8 cellular contexts compared by ENCODE assay signal in the genomic region with DNA sequence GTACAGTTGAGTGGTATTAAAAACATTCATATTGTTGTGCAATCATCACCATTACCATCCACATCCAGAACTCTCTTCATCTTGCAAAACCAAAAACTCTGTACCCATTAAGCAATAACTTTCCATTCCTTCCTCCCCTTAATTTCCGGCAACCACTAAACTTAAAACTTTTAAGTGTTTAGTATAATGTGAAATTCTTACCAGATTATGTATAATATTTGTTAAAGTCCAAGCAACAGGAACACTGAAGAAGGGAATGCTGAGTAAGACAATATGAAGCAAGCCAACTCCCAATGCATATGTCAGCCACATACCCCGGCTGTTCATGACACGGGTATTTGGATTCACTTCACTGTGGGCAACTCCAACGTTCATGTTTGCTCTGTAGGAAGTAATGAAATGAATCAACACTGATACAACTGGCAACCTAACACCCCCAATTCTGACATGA. TPM values are rescaled to one million over a fixed set of nuclear protein-coding genes. Genes with fewer than 3 reads are reported as not detected.
A peak's percentile ranks its signal among the peaks of the same experiment; 100 is the strongest.
DNase-seq lines count a peak whose midpoint lies in the region; ATAC-seq, FAIRE-seq and TF ChIP-seq lines count a peak whose summit lies in the region.

No MANE protein-coding gene starts in this region.

- peak overlapping the region; percentile 81 for H3K27ac Mint-ChIP-seq in nephron progenitor cell

- peak overlapping the region; percentile 88 for H3K4me3 Mint-ChIP-seq in nephron progenitor cell

- H3K9me3 Mint-ChIP-seq in nephron progenitor cell: no peaks in the 10 kb centered on the region

- H3K4me3 ChIP-seq in bronchial epithelial cell (ENCODE audit: low read depth, low read length): no peak overlapping the region

- ATAC-seq in GM19452 (IDR thresholded peaks at IDR 0.05; ENCODE audit: unreplicated experiment): no peak
- no peak for ATAC-seq in HG03565 (IDR thresholded peaks at IDR 0.05; ENCODE audit: unreplicated experiment)

- FAIRE-seq in bronchial epithelial cell (lab: Jason Lieb, UNC): no peak

- DNase-seq in ELR (ENCODE audit: low read depth): peak; percentile 20
- DNase-seq in NOMO-1 (lab: John Stamatoyannopoulos, UW; ENCODE audit: unreplicated experiment in 2 of 2): peak; percentile 12 to 59
- peak; percentile 13 for DNase-seq in bronchial epithelial cell (ENCODE audit: low read depth)
- DNase-seq in nephron progenitor cell: no peak
- no peak for DNase-seq in cerebellar cortex (ENCODE audit: low spot score)
- DNase-seq in GM13976 (ENCODE audit: low spot score): no peak

- peaks cover 9% of the 10 kb centered on the region for H3K36me3 ChIP-seq in bronchial epithelial cell (ENCODE audit: control insufficient read depth, insufficient read depth, low read length)

- in situ Hi-C loops in GM13976 (cut with MboI; ENCODE audit: low sequenced_read_pairs, unreplicated experiment): no loop called here

- peaks cover 64% of the 10 kb centered on the region for H3K36me3 Mint-ChIP-seq in nephron progenitor cell (ENCODE audit: low read depth)

- H3K27me3 Mint-ChIP-seq in nephron progenitor cell (ENCODE audit: low read depth, poor library complexity): peaks cover 2% of the 10 kb centered on the region

- no peak for TF ChIP-seq CTCF in bronchial epithelial cell (IDR thresholded peaks at IDR 0.05; ENCODE audit: insufficient read depth, low read length, severe bottlenecking)
- no peak for TF ChIP-seq CTCF in nephron progenitor cell (IDR thresholded peaks at IDR 0.05)
- TF ChIP-seq CTCF in GM13976 (IDR thresholded peaks at IDR 0.05; ENCODE audit: borderline replicate concordance, control extremely low read depth, extremely low read depth, insufficient read depth, missing control alignments): no peak

- H3K4me1 Mint-ChIP-seq in nephron progenitor cell: peaks cover 43% of the 10 kb centered on the region

- H3K27me3 ChIP-seq in bronchial epithelial cell (ENCODE audit: control insufficient read depth, insufficient read depth, low read length): no peaks in the 10 kb centered on the region

RNA-seq across cellular contexts. Expression of gene ORMDL1, which starts 1.9 kb away (rescaled TPM):
- 38.9 and 46.9 TPM in 2 replicates for total RNA-seq in bronchial epithelial cell

RNA-seq across cellular contexts. Expression of gene PMS1, which starts 2.0 kb away (rescaled TPM):
- total RNA-seq in bronchial epithelial cell: 22.3 and 22.6 TPM in 2 replicates

RNA-seq across cellular contexts. Expression of gene OSGEPL1, which starts 19.7 kb away (rescaled TPM):
- total RNA-seq in bronchial epithelial cell: 2.8 and 6.6 TPM in 2 replicates

Comparison
In these comparisons a context has a peak if more than half of its experiments do, and no peak if none do; other contexts are left out.
1. DNase-seq: peak in ELR (single experiment), NOMO-1 (2 of 2) and bronchial epithelial cell (single experiment); none in nephron progenitor cell (single experiment), cerebellar cortex (single experiment) and GM13976 (single experiment).